ENCODE assay signal across 8 cellular contexts in genomic region chr15:83067638-83067962, GRCh38. TPM values are rescaled to one million over a fixed set of nuclear protein-coding genes. Genes with fewer than 3 reads are reported as not detected.
DNase-seq lines count a peak whose midpoint lies in the region; ATAC-seq and TF ChIP-seq lines count a peak whose summit lies in the region.

No MANE protein-coding gene starts in this region.

- peaks cover 39% of the 10 kb centered on the region for H3K79me2 ChIP-seq in KMS-11 (ENCODE audit: insufficient read depth, low read depth)

- intact Hi-C loops in A673 (cut with micrococcal nuclease; ENCODE audit: unreplicated experiment) = no loop called here
- intact Hi-C loops in mucosa of descending colon (cut with DNase I, micrococcal nuclease) = no loop called here

- peaks cover 6 to 22% (median 18%) of the 10 kb centered on the region in 3 donors for H3K4me1 Mint-ChIP-seq in naive B cell

- H3K9me3 ChIP-seq in A673 (ENCODE audit: low read depth, low read length, poor library complexity, severe bottlenecking) = no peaks in the 10 kb centered on the region
- no peaks in the 10 kb centered on the region for H3K9me3 ChIP-seq in mucosa of descending colon

- H2AFZ ChIP-seq in KMS-11 (ENCODE audit: low read depth) = peak overlapping the region; percentile 90

- H3K27ac Mint-ChIP-seq in naive B cell = peak overlapping the region in 5 of 6 donors; percentile 36 to 83 (median 61)

- CTCF ChIA-PET in A673 (lab: Charles Lee) = no interaction called here

- peak overlapping the region; percentile 70 for H3K4me2 ChIP-seq in KMS-11

- no TSS peak for BruUV-seq in A673 (replicated peaks; lab: Mats Ljungman, UMichigan)

- POLR2A ChIA-PET in A673 (lab: Charles Lee; ENCODE audit: low non-redundant PET) = no interaction called here

- in situ Hi-C loops in KBM-7 (cut with MboI; ENCODE audit: low pct_unique_long_range_greater_than_20kb, low sequenced_read_pairs) = no loop called here

- no peak for TF ChIP-seq CTCF in A673 (conservative IDR thresholded peaks at IDR 0.05; ENCODE audit: low read depth, low read length)
- 0 out of 2 replicates have a peak, but pooled peaks have one; percentile 12 for TF ChIP-seq CTCF in KMS-11 (conservative IDR thresholded peaks at IDR 0.05; ENCODE audit: low read depth, low read length)
- TF ChIP-seq CTCF in choroid plexus epithelial cell (conservative IDR thresholded peaks at IDR 0.05; ENCODE audit: low read depth, low read length) = no peak
- TF ChIP-seq CTCF in mucosa of descending colon (IDR thresholded peaks at IDR 0.05) = no peak

- ATAC-seq in naive B cell (ENCODE audit: low read depth in 2 of 2) (no peak), mucosa of descending colon (no peak)

- no peaks in the 10 kb centered on the region for H3K36me3 Mint-ChIP-seq in naive B cell

- peak overlapping the region; percentile 95 for H3K4me3 ChIP-seq in A673 (ENCODE audit: low read depth, low read length, poor library complexity, severe bottlenecking)
- H3K4me3 ChIP-seq in KMS-11 (IDR thresholded peaks at IDR 0.05; ENCODE audit: insufficient read depth, low read depth, low read length) = no peak overlapping the region
- peak overlapping the region; percentile 69 for H3K4me3 ChIP-seq in choroid plexus epithelial cell (ENCODE audit: low read depth, low read length)
- no peak overlapping the region for H3K4me3 ChIP-seq in mucosa of descending colon

- peaks cover 29% of the 10 kb centered on the region for H3K4me1 ChIP-seq in A673 (ENCODE audit: insufficient read depth, low read length, poor library complexity, severe bottlenecking)
- H3K4me1 ChIP-seq in KMS-11 (ENCODE audit: low read depth, poor library complexity, severe bottlenecking) = peaks cover 36% of the 10 kb centered on the region
- H3K4me1 ChIP-seq in mucosa of descending colon (ENCODE audit: low read depth) = peaks cover 29% of the 10 kb centered on the region

- no peaks in the 10 kb centered on the region for H3K36me3 ChIP-seq in A673 (ENCODE audit: insufficient read depth, low read length, poor library complexity, severe bottlenecking)
- H3K36me3 ChIP-seq in KMS-11 (ENCODE audit: insufficient read depth) = no peaks in the 10 kb centered on the region
- H3K36me3 ChIP-seq in mucosa of descending colon (ENCODE audit: low read depth) = no peaks in the 10 kb centered on the region

- H3K9ac ChIP-seq in KMS-11 = peak overlapping the region; percentile 96; the same call in 1 of the 2 replicates

- H4K20me1 ChIP-seq in KMS-11 (ENCODE audit: insufficient read depth) = peaks cover 26% of the 10 kb centered on the region

- DNase-seq in A673 (ENCODE audit: low spot score) (no peak), choroid plexus epithelial cell (ENCODE audit: low read depth) (no peak), naive B cell (no peak), NOMO-1 (lab: John Stamatoyannopoulos, UW; ENCODE audit: unreplicated experiment in 2 of 2) (no peak), mucosa of descending colon (no peak), COLO668 (lab: John Stamatoyannopoulos, UW; ENCODE audit: unreplicated experiment) (no peak), KBM-7 (no peak)

- peak overlapping the region; percentile 91 for H3K27ac ChIP-seq in A673 (ENCODE audit: low read depth, low read length, poor library complexity, severe bottlenecking)
- H3K27ac ChIP-seq in KMS-11 = no peak overlapping the region; the same call in 1 of the 2 replicates

- peak overlapping the region; percentile 64 to 93 (median 79) for H3K4me3 Mint-ChIP-seq in naive B cell

- H3K27me3 ChIP-seq in A673 (replicated peaks; ENCODE audit: insufficient read depth, low read depth, low read length, poor library complexity) = no peaks in the 10 kb centered on the region
- no peaks in the 10 kb centered on the region for H3K27me3 ChIP-seq in KMS-11 (ENCODE audit: insufficient read depth, low read depth)

- peaks cover 0 to 4% (median 0%) of the 10 kb centered on the region in 3 donors for H3K27me3 Mint-ChIP-seq in naive B cell

- peaks cover 0 to 11% (median 7%) of the 10 kb centered on the region in 7 donors for H3K9me3 Mint-ChIP-seq in naive B cell

RNA-seq across cellular contexts. Expression of gene BTBD1, which starts 0.5 kb away (rescaled TPM):
- total RNA-seq in A673 (2021) = 56.7 and 58.3 TPM in 2 replicates
- polyA plus RNA-seq in naive B cell (ENCODE audit: low read depth in 6 of 6) = 10 to 100 TPM; 37.3 to 64.0 (median 46.6) TPM
- 10 to 100 TPM; 50.9 to 57.8 (median 53.7) TPM for total RNA-seq in mucosa of descending colon

RNA-seq across cellular contexts. Expression of gene TM6SF1, which starts 39.8 kb away (rescaled TPM):
- total RNA-seq in A673 (2021) (1.8 and 2.4 TPM in 2 replicates), mucosa of descending colon (1 to 10 TPM; 1.2 to 4.9 (median 1.5) TPM)
- 1 to 10 TPM in 4 of 6 donors, under 1 TPM in 2; 0.94 to 2.8 (median 1.6) TPM for polyA plus RNA-seq in naive B cell (ENCODE audit: low read depth in 6 of 6)

RNA-seq across cellular contexts. Expression of gene C15orf40, which starts 56.2 kb away (rescaled TPM):
- total RNA-seq in A673 (2021) (20.6 and 30.6 TPM in 2 replicates), mucosa of descending colon (10 to 100 TPM; 21.4 to 24.6 (median 23.0) TPM)
- 10 to 100 TPM; 49.6 to 82.3 (median 56.5) TPM for polyA plus RNA-seq in naive B cell (ENCODE audit: low read depth in 6 of 6)

Comparison
In these comparisons a context has a peak if more than half of its experiments do, and no peak if none do; other contexts are left out.
1. H3K4me3 ChIP-seq: peak in A673 (single experiment) and choroid plexus epithelial cell (single experiment); none in KMS-11 (single experiment) and mucosa of descending colon (single experiment).